In genomic region chr10:73044378-73045285, GRCh38 we compare ENCODE assay signal across 11 cellular contexts. TPM values are rescaled to one million over a fixed set of nuclear protein-coding genes. Genes with fewer than 3 reads are reported as not detected.
DNase-seq lines count a peak whose midpoint lies in the region; ATAC-seq and TF ChIP-seq lines count a peak whose summit lies in the region.
"Had no signal": no experiment of that assay in that cellular context is flagged by ENCODE, and none has a peak within 500 bp of the region (broad histone marks: within the 10 kb centered on the region; RNA-seq: fewer than 3 reads in every experiment).

No MANE protein-coding gene starts in this region.

- no peak overlapping the region for H3K4me3 Mint-ChIP-seq in nephron progenitor cell

- H3K9me3 Mint-ChIP-seq in nephron progenitor cell, result no peaks in the 10 kb centered on the region

- peak; percentile 29 for DNase-seq in AG08395 (ENCODE audit: low spot score)
- peak; percentile 43 for DNase-seq in NCI-H460 (ENCODE audit: extremely low read depth, low read depth)
- DNase-seq in epithelial cell of prostate (ENCODE audit: low read depth, low spot score), result peak; percentile 71
- DNase-seq in nephron progenitor cell, result no peak
- DNase-seq in NCI-H748 (lab: John Stamatoyannopoulos, UW; ENCODE audit: unreplicated experiment), result no peak
- no peak for DNase-seq in NCI-H524 treated with DMSO at 0.1 percent for 48 hours (lab: John Stamatoyannopoulos, UW)
- DNase-seq: DMS79 treated with DMSO at 0.1 percent for 48 hours, small intestine, WERI-Rb-1 had no signal

- H3K4me1 Mint-ChIP-seq in nephron progenitor cell, result peaks cover 12% of the 10 kb centered on the region

- no peaks in the 10 kb centered on the region for H3K27me3 Mint-ChIP-seq in nephron progenitor cell (ENCODE audit: low read depth, poor library complexity)

- ATAC-seq in HG02759 (IDR thresholded peaks at IDR 0.05; ENCODE audit: unreplicated experiment), result no peak
- ATAC-seq in HG03469 (IDR thresholded peaks at IDR 0.05; ENCODE audit: unreplicated experiment), result no peak

- TF ChIP-seq CTCF in nephron progenitor cell (IDR thresholded peaks at IDR 0.05), result no peak

- H3K36me3 Mint-ChIP-seq in nephron progenitor cell (ENCODE audit: low read depth), result peaks cover 80% of the 10 kb centered on the region

- H3K27ac ChIP-seq in epithelial cell of prostate, result peak overlapping the region; percentile 92
- H3K27ac ChIP-seq: WERI-Rb-1 had no signal

- peak overlapping the region; percentile 66 for H3K27ac Mint-ChIP-seq in nephron progenitor cell

RNA-seq across cellular contexts. Expression of gene P4HA1, which starts 52.0 kb away (rescaled TPM):
- total RNA-seq in NCI-H460 (2014; rRNA removed; shearing (Covaris generic)), result 212 and 220 TPM in 2 replicates
- 107 and 114 TPM in 2 replicates for polyA plus RNA-seq in NCI-H460 (2014; cell fraction: nucleus; rRNA removed)

Comparison
In these comparisons a context has a peak if more than half of its experiments do, and no peak if none do; other contexts are left out.
1. DNase-seq: peak in AG08395 (single experiment), NCI-H460 (single experiment) and epithelial cell of prostate (single experiment); none in nephron progenitor cell (single experiment), NCI-H748 (single experiment) and NCI-H524 treated with DMSO at 0.1 percent for 48 hours (single experiment).